In the genomic region with DNA sequence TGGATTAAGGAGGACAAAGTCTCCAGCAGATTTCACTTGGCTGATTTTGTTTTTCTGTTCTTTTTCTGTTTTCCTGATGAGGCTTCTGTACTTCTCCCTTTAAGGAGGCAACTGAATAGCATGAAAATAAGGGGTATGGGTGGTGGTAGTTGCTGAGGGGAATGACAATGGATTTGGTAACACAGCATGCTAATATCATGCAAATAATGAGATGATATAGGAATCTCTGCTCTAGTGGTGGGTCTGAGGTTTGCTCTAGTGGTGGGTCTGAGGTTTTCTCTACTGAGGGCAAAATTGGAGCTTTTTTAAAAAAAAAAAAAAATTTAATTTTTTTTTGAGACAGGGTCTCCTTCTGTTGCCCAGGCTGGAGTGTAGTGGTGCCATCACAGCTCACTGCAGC, we compare ENCODE assay signal across 16 cellular contexts.
DNase-seq lines count a peak whose midpoint lies in the region; ATAC-seq and TF ChIP-seq lines count a peak whose summit lies in the region.
"Had no signal": no experiment of that assay in that cellular context is flagged by ENCODE, and none has a peak within 500 bp of the region (broad histone marks: within the 10 kb centered on the region; RNA-seq: fewer than 3 reads in every experiment).

No MANE protein-coding gene starts in this region.

- ATAC-seq in heart left ventricle (no peak), left cardiac atrium (no peak), naive B cell (ENCODE audit: low read depth in 2 of 2) (no peak)

- H3K27me3 ChIP-seq in heart left ventricle (no peaks in the 10 kb centered on the region), vagina (no peaks in the 10 kb centered on the region)

- peak overlapping the region in 7 of 8 donors; percentile 5 to 76 (median 29) for H3K4me3 Mint-ChIP-seq in naive B cell

- H3K36me3 ChIP-seq in heart left ventricle (no peaks in the 10 kb centered on the region), vagina (no peaks in the 10 kb centered on the region)

- DNase-seq in heart left ventricle = no peak
- no peak for DNase-seq in left cardiac atrium
- DNase-seq in OCI-M1 (lab: John Stamatoyannopoulos, UW) = peak; percentile 29
- DNase-seq in naive B cell = no peak
- DNase-seq in vagina (ENCODE audit: extremely low spot score in 2 of 2) = no peak
- DNase-seq in NCI-H2196 treated with DMSO at 0.1 percent for 48 hours (lab: John Stamatoyannopoulos, UW; ENCODE audit: unreplicated experiment) = no peak
- no peak for DNase-seq in stimulated activated CD4-positive, alpha-beta T cell treated with anti-CD3 and anti-CD28 coated beads, Interleukin-4, amount 100 ng/mL, for 1 hour
- no peak for DNase-seq in medulla oblongata (ENCODE audit: extremely low spot score)
- DNase-seq: COR-L47, DMS53, H7, MV-4-11, NCI-H1417 treated with DMSO at 0.1 percent for 48 hours, NCI-H2029 treated with DMSO at 0.1 percent for 48 hours, NCI-H510A treated with DMSO at 0.1 percent for 48 hours had no signal

- peaks cover 65 to 91% (median 88%) of the 10 kb centered on the region in 3 donors for H3K4me1 Mint-ChIP-seq in naive B cell

- peaks cover 9 to 96% (median 80%) of the 10 kb centered on the region in 12 donors for H3K4me1 ChIP-seq in heart left ventricle
- H3K4me1 ChIP-seq in vagina = peaks cover 7% of the 10 kb centered on the region

- no peaks in the 10 kb centered on the region for H3K9me3 Mint-ChIP-seq in naive B cell

- no peaks in the 10 kb centered on the region for H3K27me3 Mint-ChIP-seq in naive B cell

- H3K27ac ChIP-seq in heart left ventricle (peak overlapping the region in 8 of 12 donors; percentile 21 to 54 (median 38)), vagina (peak overlapping the region; percentile 22)
- H3K27ac ChIP-seq: C4-2B had no signal

- H3K4me3 ChIP-seq in heart left ventricle (no peak overlapping the region), vagina (no peak overlapping the region)

- intact Hi-C loops in heart left ventricle (cut with DNase I) = loop anchor here in 4 of 10 donors (5.0 kb wide), 4 partner anchors 44 to 101 kb away; no protein-coding TSS in a partner anchor
- intact Hi-C loops in left cardiac atrium (cut with DNase I) = no loop called here
- intact Hi-C loops in vagina (cut with DNase I) = loop anchor here (10.0 kb wide), 2 partner anchors 87 to 163 kb away; no protein-coding TSS in a partner anchor

- TF ChIP-seq CTCF in heart left ventricle (IDR thresholded peaks at IDR 0.05) (no peak), vagina (IDR thresholded peaks at IDR 0.05) (no peak)

- no peaks in the 10 kb centered on the region for H3K9me3 ChIP-seq in heart left ventricle
- no peaks in the 10 kb centered on the region for H3K9me3 ChIP-seq in vagina

- H3K27ac Mint-ChIP-seq in naive B cell = peak overlapping the region in 4 of 6 donors; percentile 69 to 95 (median 83)

- H3K36me3 Mint-ChIP-seq in naive B cell = peaks cover 17 to 26% of the 10 kb centered on the region in 2 donors

- TF ChIP-seq POLR2A in heart left ventricle (IDR thresholded peaks at IDR 0.05) (no peak), vagina (IDR thresholded peaks at IDR 0.05) (no peak)
